In genomic region chr2:96146881-96147592, GRCh38 we compare ENCODE assay signal across 1 cellular context.
TF ChIP-seq lines count a peak whose summit lies in the region.

No MANE protein-coding gene starts in this region.

TF ChIP-seq in SK-N-SH, 30 proteins besides CTCF, POLR2A, EP300 and RAD21 (continued from another document):
- peak; percentile 81 for TF ChIP-seq PBX3 (IDR thresholded peaks at IDR 0.05)
- no peak for TF ChIP-seq GABPA (IDR thresholded peaks at IDR 0.05; ENCODE audit: low read depth)
- TF ChIP-seq REST (IDR thresholded peaks at IDR 0.05; ENCODE audit: low read depth, low read length) = no peak
- no peak for TF ChIP-seq MEF2A (IDR thresholded peaks at IDR 0.05; ENCODE audit: borderline replicate concordance, low read depth)
- no peak for TF ChIP-seq USF1 (IDR thresholded peaks at IDR 0.05; ENCODE audit: borderline replicate concordance, low read depth)
- TF ChIP-seq SIN3A (IDR thresholded peaks at IDR 0.05; ENCODE audit: borderline replicate concordance, low read depth, low read length) = no peak
- peak; percentile 84 for TF ChIP-seq TEAD4 (IDR thresholded peaks at IDR 0.05; ENCODE audit: borderline replicate concordance, insufficient read depth)
- TF ChIP-seq CHD2 (IDR thresholded peaks at IDR 0.05; ENCODE audit: low read length, partially characterized antibody) = peak; percentile 78
- peak; percentile 94 for TF ChIP-seq JUND (IDR thresholded peaks at IDR 0.05)
- no peak for TF ChIP-seq YY1 (IDR thresholded peaks at IDR 0.05; ENCODE audit: low read depth)
- TF ChIP-seq USF2 (IDR thresholded peaks at IDR 0.05; ENCODE audit: borderline replicate concordance, low read depth, low read length) = no peak
- no peak for TF ChIP-seq RFX5 (IDR thresholded peaks at IDR 0.05; ENCODE audit: low read length)
- TF ChIP-seq MXI1 (IDR thresholded peaks at IDR 0.05; ENCODE audit: low read depth, low read length) = peak; percentile 61
- peak; percentile 56; the same call in 1 of the 2 replicates for TF ChIP-seq ZBTB33 (IDR thresholded peaks at IDR 0.05; ENCODE audit: borderline replicate concordance, low read depth)
- no peak for TF ChIP-seq ELF1 (IDR thresholded peaks at IDR 0.05)
- TF ChIP-seq GATA2 (CRISPR knock-in tag; IDR thresholded peaks at IDR 0.05) = peak; percentile 100
- TF ChIP-seq IRF3 (IDR thresholded peaks at IDR 0.05; ENCODE audit: low read depth, low read length) = no peak
- no peak for TF ChIP-seq EZH2phosphoT487 (IDR thresholded peaks at IDR 0.05; ENCODE audit: borderline replicate concordance, low read depth)
- TF ChIP-seq TCF12 (IDR thresholded peaks at IDR 0.05) = peak; percentile 95
- TF ChIP-seq TAF1 (IDR thresholded peaks at IDR 0.05; ENCODE audit: borderline replicate concordance, low read depth, low read length) = no peak; the same call in 1 of the 2 replicates
